In genomic region chr16:72380283-72380682, GRCh38 we compare ENCODE assay signal across 17 cellular contexts.
A peak's percentile ranks its signal among the peaks of the same experiment; 100 is the strongest.
DNase-seq lines count a peak whose midpoint lies in the region; ATAC-seq, FAIRE-seq and TF ChIP-seq lines count a peak whose summit lies in the region.
"Had no signal": no experiment of that assay in that cellular context is flagged by ENCODE, and none has a peak within 500 bp of the region (broad histone marks: within the 10 kb centered on the region; RNA-seq: fewer than 3 reads in every experiment).

No MANE protein-coding gene starts in this region.

- no peak overlapping the region for H3K4me3 ChIP-seq in hepatocyte
- no peak overlapping the region for H3K4me3 ChIP-seq in gastrocnemius medialis
- H3K4me3 ChIP-seq: GM23248, Peyer's patch had no signal

- TF ChIP-seq POLR2A in gastrocnemius medialis (IDR thresholded peaks at IDR 0.05): no peak

- peak overlapping the region; percentile 20 for H3K4me2 ChIP-seq in hepatocyte

- H3K36me3 ChIP-seq in hepatocyte (replicated peaks; ENCODE audit: insufficient read depth, low read depth) (no peaks in the 10 kb centered on the region), gastrocnemius medialis (no peaks in the 10 kb centered on the region)
- H3K36me3 ChIP-seq: Peyer's patch had no signal

- peaks cover 20% of the 10 kb centered on the region for H3K4me1 Mint-ChIP-seq in progenitor cell of endocrine pancreas (ENCODE audit: low read depth)
- H3K4me1 Mint-ChIP-seq: CD4-positive, CD25-positive, alpha-beta regulatory T cell had no signal

- no peaks in the 10 kb centered on the region for H4K20me1 ChIP-seq in hepatocyte (ENCODE audit: insufficient read depth, poor library complexity, severe bottlenecking)

- no peak for ATAC-seq in gastrocnemius medialis

- H3K4me3 Mint-ChIP-seq in progenitor cell of endocrine pancreas (ENCODE audit: low read depth): no peak overlapping the region
- H3K4me3 Mint-ChIP-seq: CD4-positive, CD25-positive, alpha-beta regulatory T cell had no signal

- WGBS in hepatocyte (ENCODE audit: low lambda C conversion rate, missing lambda C conversion rate): 25% methylated on average over 1 of the region's 1 CpG

- peaks cover 18% of the 10 kb centered on the region for H3K9me3 Mint-ChIP-seq in progenitor cell of endocrine pancreas (ENCODE audit: low read depth)

- FAIRE-seq in HTR-8/SVneo (lab: Jason Lieb, UNC): peak; percentile 70
- FAIRE-seq: D721Med had no signal

- intact Hi-C loops in gastrocnemius medialis (cut with DNase I; ENCODE audit: low total_unique reads): no loop called here

- TF ChIP-seq CTCF in hepatocyte (IDR thresholded peaks at IDR 0.05; ENCODE audit: poor library complexity): no peak
- TF ChIP-seq CTCF in progenitor cell of endocrine pancreas (IDR thresholded peaks at IDR 0.05; ENCODE audit: unreplicated experiment): no peak
- TF ChIP-seq CTCF in gastrocnemius medialis (IDR thresholded peaks at IDR 0.05 in 4 of 5, conservative IDR thresholded peaks at IDR 0.05 in 1 of 5): no peak

- H3K27me3 Mint-ChIP-seq in progenitor cell of endocrine pancreas: no peaks in the 10 kb centered on the region
- H3K27me3 Mint-ChIP-seq: CD4-positive, CD25-positive, alpha-beta regulatory T cell had no signal

- no peaks in the 10 kb centered on the region for H3K79me2 ChIP-seq in hepatocyte

- H3K27ac ChIP-seq in hepatocyte (peak overlapping the region; percentile 0), gastrocnemius medialis (no peak overlapping the region)
- H3K27ac ChIP-seq: GM23248, Peyer's patch had no signal

- peaks cover 10% of the 10 kb centered on the region for H3K36me3 Mint-ChIP-seq in progenitor cell of endocrine pancreas (ENCODE audit: insufficient read depth)
- H3K36me3 Mint-ChIP-seq: CD4-positive, CD25-positive, alpha-beta regulatory T cell had no signal

- no peaks in the 10 kb centered on the region for H3K9me2 ChIP-seq in hepatocyte (replicated peaks; ENCODE audit: insufficient read depth)

- no peaks in the 10 kb centered on the region for H3K9me3 ChIP-seq in hepatocyte (ENCODE audit: low read depth)
- no peaks in the 10 kb centered on the region for H3K9me3 ChIP-seq in gastrocnemius medialis
- H3K9me3 ChIP-seq: Peyer's patch had no signal

- H3K4me1 ChIP-seq in hepatocyte (ENCODE audit: insufficient read depth) (no peaks in the 10 kb centered on the region), gastrocnemius medialis (no peaks in the 10 kb centered on the region)
- H3K4me1 ChIP-seq: Peyer's patch had no signal

- in situ Hi-C loops in gastrocnemius medialis (cut with MboI; ENCODE audit: low sequenced_read_pairs in 4 of 4): no loop called here

- no peak for DNase-seq in HTR-8/SVneo (ENCODE audit: insufficient read length, low spot score)
- DNase-seq in astrocyte of the hippocampus (ENCODE audit: low read depth, low spot score): peak; percentile 57
- DNase-seq in hepatocyte (ENCODE audit: low spot score): no peak
- DNase-seq in progenitor cell of endocrine pancreas (ENCODE audit: low spot score, unreplicated experiment): no peak
- no peak for DNase-seq in T-helper 2 cell
- DNase-seq in gastrocnemius medialis: no peak
- DNase-seq in HEK293T (ENCODE audit: extremely low spot score): no peak
- DNase-seq: ACHN; CD4-positive, CD25-positive, alpha-beta regulatory T cell; GF-D8; GM23248; Karpas-422; NCI-H187 treated with DMSO at 0.1 percent for 48 hours; NCI-H774; Peyer's patch; SHP77 had no signal

- H2AFZ ChIP-seq in hepatocyte: no peak overlapping the region
- H2AFZ ChIP-seq: GM23248 had no signal

- CTCF ChIA-PET in HEK293T (lab: Yijun Ruan, JAX): interaction anchor here (0.5 kb wide), 1 partner anchor 1726 kb away, joined by 3 read pairs; no protein-coding TSS in a partner anchor

- POLR2A ChIA-PET in HEK293T (lab: Yijun Ruan, JAX): no interaction called here

- peak overlapping the region; percentile 85 for H3K27ac Mint-ChIP-seq in progenitor cell of endocrine pancreas
- H3K27ac Mint-ChIP-seq: CD4-positive, CD25-positive, alpha-beta regulatory T cell had no signal

- H3K27me3 ChIP-seq in hepatocyte (no peaks in the 10 kb centered on the region), gastrocnemius medialis (no peaks in the 10 kb centered on the region)
- H3K27me3 ChIP-seq: Peyer's patch had no signal

TF ChIP-seq in HEK293T, 16 proteins besides CTCF, POLR2A, EP300 and RAD21:
- TF ChIP-seq ZNF384 (IDR thresholded peaks at IDR 0.05) (no peak), PKNOX1 (IDR thresholded peaks at IDR 0.05) (no peak), FOXK2 (IDR thresholded peaks at IDR 0.05) (no peak), ELF4 (IDR thresholded peaks at IDR 0.05) (no peak), L3MBTL2 (conservative IDR thresholded peaks at IDR 0.05) (no peak), BHLHE40 (IDR thresholded peaks at IDR 0.05; ENCODE audit: borderline replicate concordance) (no peak), TARDBP (IDR thresholded peaks at IDR 0.05) (no peak), LEF1 (IDR thresholded peaks at IDR 0.05; ENCODE audit: borderline replicate concordance) (no peak), NFRKB (IDR thresholded peaks at IDR 0.05) (no peak), FOXM1 (IDR thresholded peaks at IDR 0.05; ENCODE audit: borderline replicate concordance) (no peak), HDGF (IDR thresholded peaks at IDR 0.05; ENCODE audit: borderline replicate concordance) (no peak), FOXA1 (IDR thresholded peaks at IDR 0.05) (no peak), SUZ12 (IDR thresholded peaks at IDR 0.05) (no peak), CTBP1 (IDR thresholded peaks at IDR 0.05; ENCODE audit: borderline replicate concordance) (no peak)
